15 cellular contexts compared by ENCODE assay signal in genomic region chrX:21991504-21991903, GRCh38. TPM values are rescaled to one million over a fixed set of nuclear protein-coding genes. Genes with fewer than 3 reads are reported as not detected.
DNase-seq lines count a peak whose midpoint lies in the region; TF ChIP-seq lines count a peak whose summit lies in the region.
"Had no signal": no experiment of that assay in that cellular context is flagged by ENCODE, and none has a peak within 500 bp of the region (broad histone marks: within the 10 kb centered on the region; RNA-seq: fewer than 3 reads in every experiment).

No MANE protein-coding gene starts in this region.

- H3K4me1 ChIP-seq in neutrophil (ENCODE audit: control insufficient read depth in 1 of 2, insufficient read depth in 1 of 2, low read depth in 1 of 2, low read length in 1 of 2): peaks cover 75 to 83% of the 10 kb centered on the region in 2 experiments

- peak overlapping the region; percentile 81 for H3K27ac Mint-ChIP-seq in activated T-cell treated with anti-CD3 and anti-CD28 coated beads, Interleukin-2, amount 50 U/mL, for 24 hours
- peak overlapping the region in 6 of 7 donors; percentile 37 to 96 (median 86) for H3K27ac Mint-ChIP-seq in CD14-positive monocyte
- H3K27ac Mint-ChIP-seq in activated T-helper 1 cell treated with anti-CD3 and anti-CD28 coated beads, Interleukin-12 subunit alpha, Interleukin-12 subunit beta, Interleukin-2, Interleukin-4 antibody, amounts not matched to agents 30 ng/mL and 10 ng/mL and 1 ng/mL, durations not matched to agents 14 hours and 24 hours and 36 hours: peak overlapping the region; percentile 58

- no peaks in the 10 kb centered on the region for H3K36me3 ChIP-seq in neutrophil

- peak overlapping the region; percentile 98 for H3K27ac ChIP-seq in neutrophil
- H3K27ac ChIP-seq: KMS-11 had no signal

- no peak overlapping the region for H3K4me3 ChIP-seq in neutrophil (ENCODE audit: low read depth in 1 of 2, low read length in 1 of 2)

- no peak for DNase-seq in activated T-cell treated with anti-CD3 and anti-CD28 coated beads, Interleukin-2, amount 50 U/mL, for 24 hours
- no peak for DNase-seq in activated T-cell treated with anti-CD3 and anti-CD28 coated beads, Interleukin-2, amount 50 U/mL, for 48 hours
- DNase-seq in CD14-positive monocyte (ENCODE audit: low spot score) (no peak), superior temporal gyrus (ENCODE audit: extremely low spot score) (no peak), NCI-H82 (lab: John Stamatoyannopoulos, UW) (no peak)
- no peak for DNase-seq in activated T-helper 1 cell treated with anti-CD3 and anti-CD28 coated beads, Interleukin-12 subunit alpha, Interleukin-12 subunit beta, Interleukin-2, Interleukin-4 antibody, amounts not matched to agents 30 ng/mL and 10 ng/mL and 1 ng/mL, durations not matched to agents 14 hours and 24 hours and 36 hours (ENCODE audit: low spot score)
- DNase-seq: DMS53, NCI-H1436, NCI-H2029, NCI-H2171, NCI-H446, NCI-H69, OCI-M1 had no signal

- peaks cover 12% of the 10 kb centered on the region for H3K27me3 Mint-ChIP-seq in activated T-cell treated with anti-CD3 and anti-CD28 coated beads, Interleukin-2, amount 50 U/mL, for 24 hours
- H3K27me3 Mint-ChIP-seq in CD14-positive monocyte (ENCODE audit: low read depth in 3 of 3): peaks cover 0 to 8% (median 0%) of the 10 kb centered on the region in 3 donors
- no peaks in the 10 kb centered on the region for H3K27me3 Mint-ChIP-seq in activated T-helper 1 cell treated with anti-CD3 and anti-CD28 coated beads, Interleukin-12 subunit alpha, Interleukin-12 subunit beta, Interleukin-2, Interleukin-4 antibody, amounts not matched to agents 30 ng/mL and 10 ng/mL and 1 ng/mL, durations not matched to agents 14 hours and 24 hours and 36 hours (ENCODE audit: insufficient read depth)

- intact Hi-C loops in CD14-positive monocyte (cut with micrococcal nuclease): loop anchor here in 1 of 2 donors (10.0 kb wide), 1 partner anchor 53 kb away; no protein-coding TSS in a partner anchor
- intact Hi-C loops in activated T-helper 1 cell treated with anti-CD3 and anti-CD28 coated beads, Interleukin-12 subunit alpha, Interleukin-12 subunit beta, Interleukin-2, Interleukin-4 antibody, amounts not matched to agents 30 ng/mL and 10 ng/mL and 1 ng/mL, durations not matched to agents 14 hours and 24 hours and 36 hours (cut with micrococcal nuclease): no loop called here

- H3K4me1 Mint-ChIP-seq in activated T-cell treated with anti-CD3 and anti-CD28 coated beads, Interleukin-2, amount 50 U/mL, for 24 hours (ENCODE audit: low read depth): peaks cover 62% of the 10 kb centered on the region
- peaks cover 53% of the 10 kb centered on the region for H3K4me1 Mint-ChIP-seq in CD14-positive monocyte
- peaks cover 36% of the 10 kb centered on the region for H3K4me1 Mint-ChIP-seq in activated T-helper 1 cell treated with anti-CD3 and anti-CD28 coated beads, Interleukin-12 subunit alpha, Interleukin-12 subunit beta, Interleukin-2, Interleukin-4 antibody, amounts not matched to agents 30 ng/mL and 10 ng/mL and 1 ng/mL, durations not matched to agents 14 hours and 24 hours and 36 hours (ENCODE audit: low read depth)

- H3K9me3 Mint-ChIP-seq in activated T-cell treated with anti-CD3 and anti-CD28 coated beads, Interleukin-2, amount 50 U/mL, for 24 hours: no peaks in the 10 kb centered on the region
- H3K9me3 Mint-ChIP-seq in CD14-positive monocyte: peaks cover 0 to 3% (median 0%) of the 10 kb centered on the region in 7 donors
- no peaks in the 10 kb centered on the region for H3K9me3 Mint-ChIP-seq in activated T-helper 1 cell treated with anti-CD3 and anti-CD28 coated beads, Interleukin-12 subunit alpha, Interleukin-12 subunit beta, Interleukin-2, Interleukin-4 antibody, amounts not matched to agents 30 ng/mL and 10 ng/mL and 1 ng/mL, durations not matched to agents 14 hours and 24 hours and 36 hours

- H3K4me3 Mint-ChIP-seq in activated T-cell treated with anti-CD3 and anti-CD28 coated beads, Interleukin-2, amount 50 U/mL, for 24 hours: no peak overlapping the region
- H3K4me3 Mint-ChIP-seq in CD14-positive monocyte: no peak overlapping the region
- H3K4me3 Mint-ChIP-seq in activated T-helper 1 cell treated with anti-CD3 and anti-CD28 coated beads, Interleukin-12 subunit alpha, Interleukin-12 subunit beta, Interleukin-2, Interleukin-4 antibody, amounts not matched to agents 30 ng/mL and 10 ng/mL and 1 ng/mL, durations not matched to agents 14 hours and 24 hours and 36 hours: no peak overlapping the region

- no peaks in the 10 kb centered on the region for H3K9me3 ChIP-seq in neutrophil

- H3K36me3 Mint-ChIP-seq in activated T-cell treated with anti-CD3 and anti-CD28 coated beads, Interleukin-2, amount 50 U/mL, for 24 hours (ENCODE audit: low read depth): peaks cover 91% of the 10 kb centered on the region
- peaks cover 18 to 19% of the 10 kb centered on the region in 2 donors for H3K36me3 Mint-ChIP-seq in CD14-positive monocyte
- H3K36me3 Mint-ChIP-seq in activated T-helper 1 cell treated with anti-CD3 and anti-CD28 coated beads, Interleukin-12 subunit alpha, Interleukin-12 subunit beta, Interleukin-2, Interleukin-4 antibody, amounts not matched to agents 30 ng/mL and 10 ng/mL and 1 ng/mL, durations not matched to agents 14 hours and 24 hours and 36 hours (ENCODE audit: low read depth): peaks cover 46% of the 10 kb centered on the region

- TF ChIP-seq CTCF in CD14-positive monocyte (IDR thresholded peaks at IDR 0.05) (no peak), neutrophil (IDR thresholded peaks at IDR 0.05) (no peak)

- H3K27me3 ChIP-seq in neutrophil: no peaks in the 10 kb centered on the region

RNA-seq across cellular contexts. Expression of gene PHEX, which starts 40.6 kb away (rescaled TPM):
- not detected for polyA plus RNA-seq in CD14-positive monocyte
- total RNA-seq in activated T-helper 1 cell treated with anti-CD3 and anti-CD28 coated beads, Interleukin-12 subunit alpha, Interleukin-12 subunit beta, Interleukin-2, Interleukin-4 antibody, amounts not matched to agents 30 ng/mL and 10 ng/mL and 1 ng/mL, durations not matched to agents 14 hours and 24 hours and 36 hours: 12.8 and 14.3 TPM in 2 replicates

RNA-seq across cellular contexts. Expression of gene SMS, which starts 51.0 kb away (rescaled TPM):
- 10 to 100 TPM; 70.8 to 75.4 TPM for polyA plus RNA-seq in CD14-positive monocyte
- total RNA-seq in activated T-helper 1 cell treated with anti-CD3 and anti-CD28 coated beads, Interleukin-12 subunit alpha, Interleukin-12 subunit beta, Interleukin-2, Interleukin-4 antibody, amounts not matched to agents 30 ng/mL and 10 ng/mL and 1 ng/mL, durations not matched to agents 14 hours and 24 hours and 36 hours: 144 and 145 TPM in 2 replicates
